In the genomic region with DNA sequence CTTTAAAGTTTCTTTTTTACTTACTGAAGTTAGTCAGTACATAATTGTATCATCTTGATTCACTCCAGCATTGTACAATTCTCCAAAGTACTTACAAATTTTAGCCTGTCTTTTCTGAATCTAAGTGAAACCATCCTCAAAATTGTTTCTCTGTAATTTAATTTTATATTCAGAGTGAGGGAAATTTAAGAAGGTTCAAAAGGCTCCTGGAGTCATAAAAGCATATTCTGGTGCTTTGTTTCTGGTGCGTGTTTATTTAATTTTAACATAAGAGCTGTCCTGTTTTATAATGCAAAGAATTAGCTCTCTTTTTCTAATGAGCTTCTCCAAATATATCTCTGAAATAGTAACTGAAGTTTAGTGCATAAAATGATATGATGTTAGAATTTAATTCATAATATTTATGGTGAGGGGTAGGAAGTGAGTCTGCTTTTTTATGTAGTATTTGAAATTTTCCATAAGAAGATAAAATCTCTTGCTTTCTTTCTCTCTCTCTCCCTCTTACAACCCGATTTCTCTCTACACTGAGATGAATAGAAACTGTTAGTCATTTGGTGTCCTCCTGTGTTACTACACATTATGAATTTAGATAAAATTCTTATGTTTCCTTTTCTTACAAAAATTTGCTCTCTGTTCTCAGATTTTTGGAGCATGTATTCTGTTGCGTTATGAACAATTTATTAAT, we compare ENCODE assay signal across 21 cellular contexts.
"Had no signal": no experiment of that assay in that cellular context is flagged by ENCODE, and none has a peak within 500 bp of the region (broad histone marks: within the 10 kb centered on the region; RNA-seq: fewer than 3 reads in every experiment).

No MANE protein-coding gene starts in this region.

- H3K27me3 ChIP-seq: esophagus squamous epithelium, heart left ventricle, left lung, neutrophil, right lobe of liver, testis, tibial nerve had no signal

- H3K4me3 ChIP-seq: esophagus squamous epithelium, heart left ventricle, left lung, lung, mucosa of descending colon, psoas muscle, right lobe of liver, testis, tibial nerve had no signal

- H3K4me1 ChIP-seq: esophagus squamous epithelium, left lung, psoas muscle, right lobe of liver, testis had no signal

- H3K9me3 ChIP-seq: esophagus squamous epithelium, heart left ventricle, left lung, mucosa of descending colon, neutrophil, psoas muscle, right lobe of liver, testis, tibial nerve had no signal

- ATAC-seq: effector memory CD8-positive, alpha-beta T cell; heart left ventricle; left lung; mucosa of descending colon; naive thymus-derived CD8-positive, alpha-beta T cell; psoas muscle; right lobe of liver; stimulated activated memory B cell treated with anti-CD40 and anti-IgM and Interleukin-4, amounts not matched to agents 10 μg/mL and 1 μg/mL and 100 μg/mL, for 72 hours had no signal

- H3K36me3 ChIP-seq: left lung, right lobe of liver, tibial nerve had no signal

- H3K27ac ChIP-seq: esophagus squamous epithelium, neutrophil, psoas muscle, right lobe of liver had no signal

- DNase-seq: effector memory CD8-positive, alpha-beta T cell; esophagus squamous epithelium; foreskin melanocyte; heart left ventricle; hypothalamus; islet precursor cell; mesendoderm; mucosa of descending colon; naive thymus-derived CD8-positive, alpha-beta T cell; psoas muscle; retina; right lobe of liver; stimulated activated CD4-positive, alpha-beta T cell treated with anti-CD3 and anti-CD28 coated beads, Interleukin-15, amount 100 ng/mL, for 24 hours; stimulated activated CD4-positive, alpha-beta T cell treated with anti-CD3 and anti-CD28 coated beads, Interleukin-1b, Interleukin-23, amount 100 ng/mL, for 48 hours; stimulated activated CD4-positive, alpha-beta T cell treated with anti-CD3 and anti-CD28 coated beads, Interleukin-4, amount 100 ng/mL, for 24 hours; testis had no signal
